13 cellular contexts compared by ENCODE assay signal in genomic region chr17:66689192-66689591, GRCh38.
DNase-seq lines count a peak whose midpoint lies in the region; ATAC-seq and TF ChIP-seq lines count a peak whose summit lies in the region.
"Had no signal": no experiment of that assay in that cellular context is flagged by ENCODE, and none has a peak within 500 bp of the region (broad histone marks: within the 10 kb centered on the region; RNA-seq: fewer than 3 reads in every experiment).

No MANE protein-coding gene starts in this region.

- H3K4me3 Mint-ChIP-seq in natural killer cell: no peak overlapping the region
- H3K4me3 Mint-ChIP-seq in natural killer cell treated with Interleukin-12 subunit alpha and Interleukin-12 subunit beta and Interleukin-15 and Interleukin-18, amount 100 ng/mL, for 72 hours: no peak overlapping the region
- H3K4me3 Mint-ChIP-seq in T-cell: no peak overlapping the region
- H3K4me3 Mint-ChIP-seq: activated T-helper 1 cell treated with anti-CD3 and anti-CD28 coated beads, Interleukin-12 subunit alpha, Interleukin-12 subunit beta, Interleukin-2, Interleukin-4 antibody, amounts not matched to agents 30 ng/mL and 10 ng/mL and 1 ng/mL, durations not matched to agents 14 hours and 24 hours and 36 hours had no signal

- H3K27ac Mint-ChIP-seq in natural killer cell (peak overlapping the region; percentile 3 to 41), T-cell (peak overlapping the region; percentile 29 to 70)
- H3K27ac Mint-ChIP-seq in natural killer cell treated with Interleukin-12 subunit alpha and Interleukin-12 subunit beta and Interleukin-15 and Interleukin-18, amount 100 ng/mL, for 72 hours: peak overlapping the region in 1 of 2 donors; percentile 88

- H3K27ac ChIP-seq in left lung: no peak overlapping the region
- H3K27ac ChIP-seq: SJCRH30 had no signal

- H3K9me3 ChIP-seq in mucosa of descending colon (no peaks in the 10 kb centered on the region), left lung (no peaks in the 10 kb centered on the region)
- H3K9me3 ChIP-seq: SJCRH30 had no signal

- H3K36me3 ChIP-seq in mucosa of descending colon (ENCODE audit: low read depth): no peaks in the 10 kb centered on the region
- peaks cover 0 to 12% of the 10 kb centered on the region in 2 donors for H3K36me3 ChIP-seq in left lung

- H3K27me3 Mint-ChIP-seq in natural killer cell (ENCODE audit: low read depth in 2 of 2) (no peaks in the 10 kb centered on the region), T-cell (no peaks in the 10 kb centered on the region)
- H3K27me3 Mint-ChIP-seq in natural killer cell treated with Interleukin-12 subunit alpha and Interleukin-12 subunit beta and Interleukin-15 and Interleukin-18, amount 100 ng/mL, for 72 hours: no peaks in the 10 kb centered on the region

- H3K9me3 Mint-ChIP-seq in natural killer cell (no peaks in the 10 kb centered on the region), T-cell (no peaks in the 10 kb centered on the region)
- no peaks in the 10 kb centered on the region for H3K9me3 Mint-ChIP-seq in natural killer cell treated with Interleukin-12 subunit alpha and Interleukin-12 subunit beta and Interleukin-15 and Interleukin-18, amount 100 ng/mL, for 72 hours
- H3K9me3 Mint-ChIP-seq: activated T-helper 1 cell treated with anti-CD3 and anti-CD28 coated beads, Interleukin-12 subunit alpha, Interleukin-12 subunit beta, Interleukin-2, Interleukin-4 antibody, amounts not matched to agents 30 ng/mL and 10 ng/mL and 1 ng/mL, durations not matched to agents 14 hours and 24 hours and 36 hours; immature natural killer cell had no signal

- H3K36me3 Mint-ChIP-seq in natural killer cell: no peaks in the 10 kb centered on the region
- H3K36me3 Mint-ChIP-seq in natural killer cell treated with Interleukin-12 subunit alpha and Interleukin-12 subunit beta and Interleukin-15 and Interleukin-18, amount 100 ng/mL, for 72 hours: peaks cover 7% of the 10 kb centered on the region
- H3K36me3 Mint-ChIP-seq in T-cell: peaks cover 51% of the 10 kb centered on the region

- H3K4me3 ChIP-seq in mucosa of descending colon: no peak overlapping the region
- H3K4me3 ChIP-seq in left lung: no peak overlapping the region
- H3K4me3 ChIP-seq: SJCRH30 had no signal

- no peaks in the 10 kb centered on the region for H3K27me3 ChIP-seq in left lung
- H3K27me3 ChIP-seq: SJCRH30 had no signal

- intact Hi-C loops in natural killer cell (cut with micrococcal nuclease) (no loop called here), mucosa of descending colon (cut with DNase I, micrococcal nuclease) (no loop called here), left lung (cut with DNase I) (no loop called here)

- no peak for DNase-seq in natural killer cell
- no peak for DNase-seq in natural killer cell treated with Interleukin-12 subunit alpha and Interleukin-12 subunit beta and Interleukin-15 and Interleukin-18, amount 100 ng/mL, for 72 hours (ENCODE audit: low spot score)
- DNase-seq in T-cell: no peak
- no peak for DNase-seq in mucosa of descending colon
- DNase-seq in DMS79 treated with DMSO at 0.1 percent for 48 hours (lab: John Stamatoyannopoulos, UW): no peak
- DNase-seq in NCI-H2227 treated with DMSO at 0.1 percent for 48 hours (lab: John Stamatoyannopoulos, UW): no peak
- DNase-seq in left lung: no peak
- no peak for DNase-seq in stimulated activated CD4-positive, alpha-beta T cell treated with anti-CD3 and anti-CD28 coated beads, Interleukin-12 subunit alpha, Interleukin-12 subunit beta, amount 100 ng/mL, for 4 hours
- DNase-seq: immature natural killer cell, NCI-H1092 treated with DMSO at 0.1 percent for 48 hours, occipital lobe, SJCRH30 had no signal

- CTCF ChIA-PET in T-cell (lab: Charles Lee): interaction anchor here in 1 of 2 donors (0.6 kb wide), 1 partner anchor 133 kb away, joined by 5 read pairs; no protein-coding TSS in a partner anchor

- POLR2A ChIA-PET in T-cell (lab: Charles Lee): no interaction called here

- H3K4me1 ChIP-seq in mucosa of descending colon (ENCODE audit: low read depth): peaks cover 2% of the 10 kb centered on the region
- H3K4me1 ChIP-seq in left lung: no peaks in the 10 kb centered on the region
- H3K4me1 ChIP-seq: SJCRH30 had no signal

- ATAC-seq in natural killer cell: no peak
- ATAC-seq in natural killer cell treated with Interleukin-12 subunit alpha and Interleukin-12 subunit beta and Interleukin-15 and Interleukin-18, amount 100 ng/mL, for 72 hours: no peak
- no peak for ATAC-seq in T-cell (replicated peaks in 1 of 4)
- ATAC-seq in mucosa of descending colon: peak; percentile 41
- no peak for ATAC-seq in left lung

- TF ChIP-seq CTCF in natural killer cell (IDR thresholded peaks at IDR 0.05) (no peak), mucosa of descending colon (IDR thresholded peaks at IDR 0.05) (no peak), left lung (IDR thresholded peaks at IDR 0.05) (no peak)

- H3K4me1 Mint-ChIP-seq in natural killer cell (peaks cover 28 to 35% of the 10 kb centered on the region in 2 donors), T-cell (peaks cover 6 to 20% (median 9%) of the 10 kb centered on the region in 3 donors)
- peaks cover 27 to 32% of the 10 kb centered on the region in 2 donors for H3K4me1 Mint-ChIP-seq in natural killer cell treated with Interleukin-12 subunit alpha and Interleukin-12 subunit beta and Interleukin-15 and Interleukin-18, amount 100 ng/mL, for 72 hours (ENCODE audit: low read depth in 2 of 2)
